In genomic region chr6:132751306-132751705, GRCh38 we compare ENCODE assay signal across 11 cellular contexts. TPM values are rescaled to one million over a fixed set of nuclear protein-coding genes. Genes with fewer than 3 reads are reported as not detected.
A peak's percentile ranks its signal among the peaks of the same experiment; 100 is the strongest.
DNase-seq lines count a peak whose midpoint lies in the region; ATAC-seq, FAIRE-seq and TF ChIP-seq lines count a peak whose summit lies in the region.
"Had no signal": no experiment of that assay in that cellular context is flagged by ENCODE, and none has a peak within 500 bp of the region (broad histone marks: within the 10 kb centered on the region; RNA-seq: fewer than 3 reads in every experiment).

No MANE protein-coding gene starts in this region.

- 91% methylated on average over 4 of the region's 4 CpGs for WGBS in liver
- 53% methylated on average over 4 of the region's 4 CpGs for WGBS in HepG2 (ENCODE audit: low lambda C conversion rate)

- H4K20me1 ChIP-seq in HepG2 (ENCODE audit: insufficient read depth, low read length), result no peaks in the 10 kb centered on the region

- in situ Hi-C loops in HepG2 (cut with HindIII; ENCODE audit: extremely low pct_ligation_motif_present, low pct_unique_long_range_greater_than_20kb) (no loop called here), KBM-7 (cut with MboI; ENCODE audit: low pct_unique_long_range_greater_than_20kb, low sequenced_read_pairs) (no loop called here)

- peaks cover 28% of the 10 kb centered on the region for H3K4me1 Mint-ChIP-seq in stimulated activated naive CD8-positive, alpha-beta T cell treated with anti-CD3 and anti-CD28 coated beads, Interleukin-15, amount 100 ng/mL, for 72 hours

- no peak for TF ChIP-seq EP300 in HepG2 (IDR thresholded peaks at IDR 0.05; ENCODE audit: low read depth in 2 of 2, low read length in 2 of 2)
- no peak for TF ChIP-seq EP300 in HepG2 (CRISPR knock-in tag; IDR thresholded peaks at IDR 0.05; ENCODE audit: borderline replicate concordance)

- H3K27ac ChIP-seq in liver (ENCODE audit: low read depth in 1 of 2, low read length in 2 of 2), result peak overlapping the region; percentile 26 to 61
- H3K27ac ChIP-seq in HepG2 (ENCODE audit: extremely low read length, insufficient read depth, low read length), result no peak overlapping the region

- BruUV-seq in HepG2 (replicated peaks; lab: Mats Ljungman, UMichigan), result no TSS peak

- CTCF ChIA-PET in HepG2 (lab: Yijun Ruan, JAX; ENCODE audit: low intra/inter-chr PET ratio, low total read pairs), result no interaction called here

- H3K79me2 ChIP-seq in HepG2 (ENCODE audit: insufficient read depth, low read length), result no peaks in the 10 kb centered on the region

- ATAC-seq in HepG2, result no peak
- peak; percentile 28 for ATAC-seq in HG02840 (IDR thresholded peaks at IDR 0.05; ENCODE audit: low FRiP score, unreplicated experiment)
- ATAC-seq in stimulated activated naive CD8-positive, alpha-beta T cell treated with anti-CD3 and anti-CD28 coated beads, Interleukin-15, amount 100 ng/mL, for 72 hours, result peak; percentile 75

- H3K36me3 ChIP-seq in liver (ENCODE audit: control insufficient read depth in 4 of 4, insufficient read depth in 3 of 4, low read depth in 1 of 4, low read length in 3 of 4) (no peaks in the 10 kb centered on the region), HepG2 (replicated peaks in 1 of 2; ENCODE audit: control insufficient read depth in 1 of 2, insufficient read depth in 2 of 2, low read length in 2 of 2) (no peaks in the 10 kb centered on the region)

- H3K9me3 ChIP-seq in liver (ENCODE audit: control insufficient read depth in 4 of 4, low read length in 3 of 4) (no peaks in the 10 kb centered on the region), HepG2 (ENCODE audit: low read length) (no peaks in the 10 kb centered on the region)
- H3K9me3 ChIP-seq: heart right ventricle had no signal

- H3K4me3 Mint-ChIP-seq in stimulated activated naive CD8-positive, alpha-beta T cell treated with anti-CD3 and anti-CD28 coated beads, Interleukin-15, amount 100 ng/mL, for 72 hours, result peak overlapping the region; percentile 42 to 49

- H3K4me2 ChIP-seq in HepG2 (ENCODE audit: low read depth, low read length), result no peak overlapping the region

- no peaks in the 10 kb centered on the region for H3K27me3 ChIP-seq in liver (ENCODE audit: control insufficient read depth in 4 of 4, insufficient read depth in 4 of 4, low read length in 3 of 4)
- H3K27me3 ChIP-seq in HepG2 (ENCODE audit: control insufficient read depth in 1 of 2, insufficient read depth in 2 of 2, low read length in 2 of 2), result no peaks in the 10 kb centered on the region
- H3K27me3 ChIP-seq: heart right ventricle had no signal

- H3K27me3 Mint-ChIP-seq in stimulated activated naive CD8-positive, alpha-beta T cell treated with anti-CD3 and anti-CD28 coated beads, Interleukin-15, amount 100 ng/mL, for 72 hours, result no peaks in the 10 kb centered on the region

- intact Hi-C loops in HepG2 (cut with micrococcal nuclease; ENCODE audit: unreplicated experiment), result no loop called here

- POLR2A ChIA-PET in HepG2 (lab: Yijun Ruan, JAX), result no interaction called here

- no peak for TF ChIP-seq RAD21 in liver (IDR thresholded peaks at IDR 0.05)
- TF ChIP-seq RAD21 in HepG2 (CRISPR knock-in tag; IDR thresholded peaks at IDR 0.05), result no peak

- TF ChIP-seq CTCF in liver (IDR thresholded peaks at IDR 0.05; ENCODE audit: low read depth, low read length, missing input control) (no peak), HepG2 (CRISPR knock-in tag; IDR thresholded peaks at IDR 0.05) (no peak)

- peak overlapping the region in 1 of 2 donors; percentile 72 for H3K27ac Mint-ChIP-seq in stimulated activated naive CD8-positive, alpha-beta T cell treated with anti-CD3 and anti-CD28 coated beads, Interleukin-15, amount 100 ng/mL, for 72 hours

- no peak for DNase-seq in HepG2 (ENCODE audit: low spot score)
- DNase-seq in KBM-7, result peak; percentile 42
- peak in 1 of 2 donors; percentile 21 for DNase-seq in stimulated activated naive CD8-positive, alpha-beta T cell treated with anti-CD3 and anti-CD28 coated beads, Interleukin-15, amount 100 ng/mL, for 72 hours
- DNase-seq in NCI-H748 treated with DMSO at 0.1 percent for 48 hours (lab: John Stamatoyannopoulos, UW), result no peak
- no peak for DNase-seq in activated CD8-positive, alpha-beta memory T cell treated with anti-CD3 and anti-CD28 coated beads, Interleukin-2, amount 50 U/mL, for 48 hours
- DNase-seq in COLO829 (ENCODE audit: low spot score), result no peak
- DNase-seq: activated effector memory CD4-positive, alpha-beta T cell treated with Interleukin-2 at 50 U/mL for 16 hours; heart right ventricle had no signal

- H3K9me3 Mint-ChIP-seq in stimulated activated naive CD8-positive, alpha-beta T cell treated with anti-CD3 and anti-CD28 coated beads, Interleukin-15, amount 100 ng/mL, for 72 hours, result no peaks in the 10 kb centered on the region

- H3K4me1 ChIP-seq in liver (ENCODE audit: control insufficient read depth in 4 of 4, insufficient read depth in 4 of 4, low read length in 3 of 4), result peaks cover 0 to 16% (median 3%) of the 10 kb centered on the region in 4 donors
- H3K4me1 ChIP-seq in HepG2 (ENCODE audit: insufficient read depth, low read length), result no peaks in the 10 kb centered on the region; the same call in 1 of the 2 replicates

- no peak overlapping the region for H2AFZ ChIP-seq in HepG2 (ENCODE audit: low read length)

- no peak overlapping the region for H3K4me3 ChIP-seq in liver (ENCODE audit: low read depth in 1 of 3, low read length in 3 of 3)
- no peak overlapping the region for H3K4me3 ChIP-seq in HepG2 (replicated peaks in 1 of 3; ENCODE audit: insufficient read depth in 1 of 3, low read depth in 2 of 3, low read length in 3 of 3)
- H3K4me3 ChIP-seq: heart right ventricle had no signal

- no peak overlapping the region for H3K9ac ChIP-seq in liver (ENCODE audit: low read depth in 1 of 2, low read length in 2 of 2)
- H3K9ac ChIP-seq in HepG2 (ENCODE audit: insufficient read depth, low read depth, low read length), result no peak overlapping the region

- no peak for FAIRE-seq in HepG2 (lab: Jason Lieb, UNC)

- TF ChIP-seq POLR2A in HepG2 (IDR thresholded peaks at IDR 0.05; ENCODE audit: insufficient read depth in 1 of 2, low read depth in 2 of 2, low read length in 2 of 2), result no peak

RNA-seq across cellular contexts. Expression of gene VNN2, which starts 6.4 kb away (rescaled TPM):
- total RNA-seq in liver (10 to 100 TPM; 17.6 to 22.0 TPM), HepG2 (2016; rRNA removed; fragmentation: Illumina TruSeq; extraction: Trizol) (0.13 and 0.15 TPM in 2 replicates)
- polyA plus RNA-seq in liver (1 to 10 TPM; 1.6 to 4.6 TPM), HepG2 (2011; rRNA removed) (0.09 and 0.30 TPM in 2 replicates)
- total RNA-seq in HepG2 (2016; cell fraction: cytosol; rRNA removed; fragmentation: Illumina TruSeq; extraction: Trizol; ENCODE audit: low read depth), result not detected in 2 replicates
- total RNA-seq in HepG2 (2016; cell fraction: insoluble cytoplasmic fraction; rRNA removed; fragmentation: Illumina TruSeq; extraction: Trizol), result 0.13 TPM in 1 of 2 replicates, not detected in the other
- 0.22 TPM in 1 of 2 replicates, not detected in the other for total RNA-seq in HepG2 (2016; cell fraction: membrane; rRNA removed; fragmentation: Illumina TruSeq; extraction: Trizol)
- not detected in 2 replicates for total RNA-seq in HepG2 (2016; cell fraction: nucleus; rRNA removed; fragmentation: Illumina TruSeq; extraction: Trizol)
- 0.03 and 0.28 TPM in 2 replicates for polyA plus RNA-seq in HepG2 (2011; cell fraction: cytosol; rRNA removed)
- polyA plus RNA-seq in HepG2 (2011; cell fraction: nucleus; rRNA removed), result not detected in 2 replicates
- polyA plus RNA-seq in HepG2 (2012), result 0.76 and 1.4 TPM in 2 replicates
- not detected in 2 replicates for polyA plus RNA-seq in HepG2 (2016; cell fraction: cytosol; fragmentation: Illumina TruSeq; extraction: Trizol; ENCODE audit: low read depth)
- not detected in 2 replicates for polyA plus RNA-seq in HepG2 (2016; cell fraction: insoluble cytoplasmic fraction; fragmentation: Illumina TruSeq; extraction: Trizol; ENCODE audit: low read depth)
- polyA plus RNA-seq in HepG2 (2016; cell fraction: membrane; fragmentation: Illumina TruSeq; extraction: Trizol; ENCODE audit: low read depth), result not detected in 2 replicates
- polyA plus RNA-seq in HepG2 (2016; cell fraction: nucleus; fragmentation: Illumina TruSeq; extraction: Trizol; ENCODE audit: insufficient read depth, low read depth), result not detected in 2 replicates
- not detected in 2 replicates for polyA minus RNA-seq in HepG2 (2011; rRNA and poly(A)+ RNA removed; ENCODE audit: low replicate concordance)
- not detected in 2 replicates for polyA minus RNA-seq in HepG2 (2011; cell fraction: cytosol; rRNA and poly(A)+ RNA removed)
- not detected in 2 replicates for polyA minus RNA-seq in HepG2 (2011; cell fraction: nucleus; rRNA and poly(A)+ RNA removed)

RNA-seq across cellular contexts. Expression of gene VNN1, which starts 37.5 kb away (rescaled TPM):
- total RNA-seq in liver, result 100 to 1,000 TPM in 1 of 2 donors, 1 to 10 TPM in 1; 2.7 to 132 TPM
- 10 to 100 TPM; 54.9 to 62.6 TPM for polyA plus RNA-seq in liver
- 0.41 and 0.62 TPM in 2 replicates for total RNA-seq in HepG2 (2016; rRNA removed; fragmentation: Illumina TruSeq; extraction: Trizol)
- not detected in 2 replicates for total RNA-seq in HepG2 (2016; cell fraction: cytosol; rRNA removed; fragmentation: Illumina TruSeq; extraction: Trizol; ENCODE audit: low read depth)
- 0.45 and 0.61 TPM in 2 replicates for total RNA-seq in HepG2 (2016; cell fraction: insoluble cytoplasmic fraction; rRNA removed; fragmentation: Illumina TruSeq; extraction: Trizol)
- 0.17 and 0.25 TPM in 2 replicates for total RNA-seq in HepG2 (2016; cell fraction: membrane; rRNA removed; fragmentation: Illumina TruSeq; extraction: Trizol)
- 0.65 and 0.75 TPM in 2 replicates for total RNA-seq in HepG2 (2016; cell fraction: nucleus; rRNA removed; fragmentation: Illumina TruSeq; extraction: Trizol)
- 4.0 and 11.7 TPM in 2 replicates for polyA plus RNA-seq in HepG2 (2011; rRNA removed)
- 1.6 and 9.6 TPM in 2 replicates for polyA plus RNA-seq in HepG2 (2011; cell fraction: cytosol; rRNA removed)
- 0.82 and 2.6 TPM in 2 replicates for polyA plus RNA-seq in HepG2 (2011; cell fraction: nucleus; rRNA removed)
- 17.1 and 20.8 TPM in 2 replicates for polyA plus RNA-seq in HepG2 (2012)
- polyA plus RNA-seq in HepG2 (2016; cell fraction: cytosol; fragmentation: Illumina TruSeq; extraction: Trizol; ENCODE audit: low read depth), result 0.05 TPM in 1 of 2 replicates, not detected in the other
- polyA plus RNA-seq in HepG2 (2016; cell fraction: insoluble cytoplasmic fraction; fragmentation: Illumina TruSeq; extraction: Trizol; ENCODE audit: low read depth), result 0.44 and 0.53 TPM in 2 replicates
- 0.08 and 0.13 TPM in 2 replicates for polyA plus RNA-seq in HepG2 (2016; cell fraction: membrane; fragmentation: Illumina TruSeq; extraction: Trizol; ENCODE audit: low read depth)
- 1.2 and 1.5 TPM in 2 replicates for polyA plus RNA-seq in HepG2 (2016; cell fraction: nucleus; fragmentation: Illumina TruSeq; extraction: Trizol; ENCODE audit: insufficient read depth, low read depth)
- 2.3 TPM in 1 of 2 replicates, not detected in the other for polyA minus RNA-seq in HepG2 (2011; rRNA and poly(A)+ RNA removed; ENCODE audit: low replicate concordance)
- polyA minus RNA-seq in HepG2 (2011; cell fraction: cytosol; rRNA and poly(A)+ RNA removed), result 1.6 and 6.7 TPM in 2 replicates
- polyA minus RNA-seq in HepG2 (2011; cell fraction: nucleus; rRNA and poly(A)+ RNA removed), result 1.2 and 6.0 TPM in 2 replicates
- total RNA-seq: T-helper 2 cell treated with Interferon-gamma antibody and Interleukin-4, amounts not matched to agents 100 ng/mL and 5 ng/mL, for 36 hours had no signal

RNA-seq across cellular contexts. Expression of gene SLC18B1, which starts 47.1 kb away (rescaled TPM):
- total RNA-seq in liver, result 1 to 10 TPM; 5.6 to 6.7 TPM
- 1 to 10 TPM; 3.5 to 4.7 TPM for polyA plus RNA-seq in liver
- 9.1 and 13.8 TPM in 2 replicates for total RNA-seq in HepG2 (2016; rRNA removed; fragmentation: Illumina TruSeq; extraction: Trizol)
- 2.6 and 3.7 TPM in 2 replicates for total RNA-seq in HepG2 (2016; cell fraction: cytosol; rRNA removed; fragmentation: Illumina TruSeq; extraction: Trizol; ENCODE audit: low read depth)
- total RNA-seq in HepG2 (2016; cell fraction: insoluble cytoplasmic fraction; rRNA removed; fragmentation: Illumina TruSeq; extraction: Trizol), result 9.3 and 14.3 TPM in 2 replicates
- total RNA-seq in HepG2 (2016; cell fraction: membrane; rRNA removed; fragmentation: Illumina TruSeq; extraction: Trizol), result 7.4 and 8.2 TPM in 2 replicates
- 12.6 and 14.0 TPM in 2 replicates for total RNA-seq in HepG2 (2016; cell fraction: nucleus; rRNA removed; fragmentation: Illumina TruSeq; extraction: Trizol)
- polyA plus RNA-seq in HepG2 (2011; rRNA removed), result 9.8 and 11.4 TPM in 2 replicates
- 5.6 and 9.6 TPM in 2 replicates for polyA plus RNA-seq in HepG2 (2011; cell fraction: cytosol; rRNA removed)
- 8.1 and 11.8 TPM in 2 replicates for polyA plus RNA-seq in HepG2 (2011; cell fraction: nucleus; rRNA removed)
- 10.7 and 13.7 TPM in 2 replicates for polyA plus RNA-seq in HepG2 (2012)
- polyA plus RNA-seq in HepG2 (2016; cell fraction: cytosol; fragmentation: Illumina TruSeq; extraction: Trizol; ENCODE audit: low read depth), result 3.2 TPM in 2 replicates
- polyA plus RNA-seq in HepG2 (2016; cell fraction: insoluble cytoplasmic fraction; fragmentation: Illumina TruSeq; extraction: Trizol; ENCODE audit: low read depth), result 7.9 and 10.1 TPM in 2 replicates
- polyA plus RNA-seq in HepG2 (2016; cell fraction: membrane; fragmentation: Illumina TruSeq; extraction: Trizol; ENCODE audit: low read depth), result 6.7 and 6.9 TPM in 2 replicates
- polyA plus RNA-seq in HepG2 (2016; cell fraction: nucleus; fragmentation: Illumina TruSeq; extraction: Trizol; ENCODE audit: insufficient read depth, low read depth), result 22.4 and 23.0 TPM in 2 replicates
- polyA minus RNA-seq in HepG2 (2011; rRNA and poly(A)+ RNA removed; ENCODE audit: low replicate concordance), result 10.6 and 11.6 TPM in 2 replicates
- 6.4 and 7.6 TPM in 2 replicates for polyA minus RNA-seq in HepG2 (2011; cell fraction: cytosol; rRNA and poly(A)+ RNA removed)
- polyA minus RNA-seq in HepG2 (2011; cell fraction: nucleus; rRNA and poly(A)+ RNA removed), result 8.4 and 10.2 TPM in 2 replicates

Comparison
In these comparisons a context has a peak if more than half of its experiments do, and no peak if none do; other contexts are left out.
1. RNA of gene VNN2, which starts 6.4 kb away (total RNA-seq): 17.6 to 22.0 TPM in liver; 0.13 to 0.22 TPM in HepG2; every median in the first group is over 10 times any median in the second.